ENCODE assay signal across 8 cellular contexts in genomic region chr5:113293068-113293571, GRCh38.
DNase-seq lines count a peak whose midpoint lies in the region; ATAC-seq, FAIRE-seq and TF ChIP-seq lines count a peak whose summit lies in the region.

No MANE protein-coding gene starts in this region.

- WGBS in aorta, 2 donors: 69% methylated on average over 8 of the region's 8 CpGs

- H3K27me3 Mint-ChIP-seq in memory B cell: peaks cover 18% of the 10 kb centered on the region

- H3K27ac Mint-ChIP-seq in memory B cell: no peak overlapping the region

- H3K9me3 ChIP-seq in aorta (ENCODE audit: control insufficient read depth, low read length): peaks cover 1% of the 10 kb centered on the region

- H3K9me3 Mint-ChIP-seq in memory B cell: peaks cover 1% of the 10 kb centered on the region

- FAIRE-seq in bronchial epithelial cell (lab: Jason Lieb, UNC): no peak

- H3K4me1 ChIP-seq in ACC112 (ENCODE audit: control insufficient read depth, insufficient read depth, low read length, unreplicated experiment) (peaks cover 6% of the 10 kb centered on the region), aorta (ENCODE audit: control insufficient read depth in 1 of 2, insufficient read depth in 2 of 2, low read length in 2 of 2) (no peaks in the 10 kb centered on the region)

- H3K36me3 Mint-ChIP-seq in memory B cell: peaks cover 2% of the 10 kb centered on the region

- no peak overlapping the region for H3K27ac ChIP-seq in ACC112 (ENCODE audit: low read depth, low read length)
- H3K27ac ChIP-seq in aorta (ENCODE audit: low read depth in 1 of 2, low read length in 2 of 2): no peak overlapping the region

- in situ Hi-C loops in KBM-7 (cut with MboI; ENCODE audit: low pct_unique_long_range_greater_than_20kb, low sequenced_read_pairs): no loop called here

- ATAC-seq in memory B cell (ENCODE audit: low read depth) (peak; percentile 36), aorta (ENCODE audit: low FRiP score) (no peak)

- H3K4me1 Mint-ChIP-seq in memory B cell: peaks cover 11% of the 10 kb centered on the region

- intact Hi-C loops in aorta (cut with DNase I): no loop called here

- no peak for TF ChIP-seq CTCF in bronchial epithelial cell (IDR thresholded peaks at IDR 0.05; ENCODE audit: insufficient read depth, low read length, severe bottlenecking)

- peaks cover 14% of the 10 kb centered on the region for H3K79me2 ChIP-seq in ACC112 (ENCODE audit: control insufficient read depth, insufficient read depth, low read length, unreplicated experiment)

- H3K4me3 Mint-ChIP-seq in memory B cell: peak overlapping the region; percentile 85

- H3K36me3 ChIP-seq in ACC112 (ENCODE audit: insufficient read depth, low read length) (no peaks in the 10 kb centered on the region), bronchial epithelial cell (ENCODE audit: control insufficient read depth, insufficient read depth, low read length) (no peaks in the 10 kb centered on the region), aorta (ENCODE audit: control insufficient read depth in 1 of 2, insufficient read depth in 2 of 2, low read length in 1 of 2) (no peaks in the 10 kb centered on the region)

- no peaks in the 10 kb centered on the region for H3K27me3 ChIP-seq in ACC112 (ENCODE audit: insufficient read depth, low read length)
- H3K27me3 ChIP-seq in bronchial epithelial cell (ENCODE audit: control insufficient read depth, insufficient read depth, low read length): no peaks in the 10 kb centered on the region
- no peaks in the 10 kb centered on the region for H3K27me3 ChIP-seq in aorta (ENCODE audit: control insufficient read depth in 1 of 2, insufficient read depth in 2 of 2, low read length in 1 of 2)

- peak overlapping the region; percentile 74 for H2AFZ ChIP-seq in ACC112 (ENCODE audit: low read length, unreplicated experiment)

- DNase-seq in KBM-7 (peak; percentile 26), bronchial epithelial cell (ENCODE audit: low read depth) (peak; percentile 25), memory B cell (ENCODE audit: low spot score in 2 of 2) (no peak), aorta (no peak), OCI-M1 (lab: John Stamatoyannopoulos, UW) (no peak), DMS79 treated with DMSO at 0.1 percent for 48 hours (lab: John Stamatoyannopoulos, UW) (no peak), NCI-H1694 treated with DMSO at 0.1 percent for 48 hours (lab: John Stamatoyannopoulos, UW) (no peak)

- H3K4me3 ChIP-seq in ACC112 (ENCODE audit: low read depth, low read length) (peak overlapping the region; percentile 92), bronchial epithelial cell (ENCODE audit: low read depth, low read length) (peak overlapping the region; percentile 50), aorta (ENCODE audit: low read length in 2 of 2) (peak overlapping the region in 1 of 2 donors; percentile 94)

Comparison
In these comparisons a context has a peak if more than half of its experiments do, and no peak if none do; other contexts are left out.
1. DNase-seq: peak in KBM-7 (single experiment) and bronchial epithelial cell (single experiment); none in memory B cell (0 of 2), aorta (0 of 2), OCI-M1 (single experiment), DMS79 treated with DMSO at 0.1 percent for 48 hours (single experiment) and NCI-H1694 treated with DMSO at 0.1 percent for 48 hours (single experiment).